9 cellular contexts compared by ENCODE assay signal in genomic region chr6:1313755-1314503, GRCh38. TPM values are rescaled to one million over a fixed set of nuclear protein-coding genes. Genes with fewer than 3 reads are reported as not detected.
A peak's percentile ranks its signal among the peaks of the same experiment; 100 is the strongest.
DNase-seq lines count a peak whose midpoint lies in the region; ATAC-seq, FAIRE-seq and TF ChIP-seq lines count a peak whose summit lies in the region.
"Had no signal": no experiment of that assay in that cellular context is flagged by ENCODE, and none has a peak within 500 bp of the region (broad histone marks: within the 10 kb centered on the region; RNA-seq: fewer than 3 reads in every experiment).

No MANE protein-coding gene starts in this region.

- TF ChIP-seq RAD21 in H1 (IDR thresholded peaks at IDR 0.05 in 1 of 2, conservative IDR thresholded peaks at IDR 0.05 in 1 of 2; ENCODE audit: low read depth in 2 of 2, low read length in 2 of 2), result peak; percentile 26 to 62; a peak in 3 of 4 replicates

- H3K27ac ChIP-seq in H1 (ENCODE audit: low read depth, low read length) (no peak overlapping the region), neuronal stem cell (replicated peaks; ENCODE audit: low read length) (no peak overlapping the region)

- H3K56ac ChIP-seq in H1 (replicated peaks; ENCODE audit: insufficient read length, low read depth, low read length), result no peak overlapping the region

- H2BK20ac ChIP-seq in H1 (ENCODE audit: low read length), result no peak overlapping the region

- WGBS in H1 (ENCODE audit: extremely low coverage in 1 of 2, insufficient coverage in 1 of 2, insufficient read length in 1 of 2, insufficient replicate concordance in 2 of 2, low coverage in 1 of 2, low lambda C conversion rate in 2 of 2, missing lambda C conversion rate in 1 of 2), 2 experiments, result 8% methylated on average over 42 of the region's 46 CpGs; no CpG with 5 or more reads in 1 of the 2 experiments
- no CpG with 5 or more reads among the region's 46 CpGs for WGBS in neuronal stem cell (ENCODE audit: extremely low coverage in 2 of 2, insufficient read length in 2 of 2, insufficient replicate concordance in 1 of 2), 2 donors

- H3K27me3 ChIP-seq in H1 (replicated peaks in 1 of 4; ENCODE audit: control insufficient read depth in 3 of 4, extremely low read depth in 1 of 4, insufficient read depth in 3 of 4, low read length in 3 of 4) (peaks cover 74 to 77% (median 76%) of the 10 kb centered on the region in 4 experiments), neuronal stem cell (ENCODE audit: control insufficient read depth in 3 of 3, insufficient read depth in 3 of 3, low read depth in 1 of 3, low read length in 3 of 3) (peaks cover 34 to 75% (median 73%) of the 10 kb centered on the region in 3 experiments)

- H3K18ac ChIP-seq in H1 (ENCODE audit: extremely low read depth, low read length) (no peak overlapping the region), neuronal stem cell (ENCODE audit: low read length) (no peak overlapping the region)

- no peaks in the 10 kb centered on the region for H3K79me2 ChIP-seq in H1 (ENCODE audit: control insufficient read depth in 1 of 2, insufficient read depth in 2 of 2, low read length in 2 of 2)

- CTCF ChIA-PET in H1 (lab: Charles Lee; ENCODE audit: partially characterized antibody), result interaction anchor here (0.6 to 1.1 kb wide), 3 partner anchors 58 to 760 kb away, joined by 3 to 4 read pairs (median 3); no protein-coding TSS in a partner anchor

- DNase-seq in GM10266 (ENCODE audit: extremely low spot score) (peak; percentile 46), NCI-H2029 treated with DMSO at 0.1 percent for 48 hours (lab: John Stamatoyannopoulos, UW) (peak; percentile 49), H1 (ENCODE audit: low read depth in 1 of 2, low spot score in 2 of 2) (peak in 1 of 2 experiments; percentile 80), neuronal stem cell (ENCODE audit: low spot score) (no peak), T1000 (lab: John Stamatoyannopoulos, UW) (no peak), NCI-H1436 treated with DMSO at 0.1 percent for 48 hours (lab: John Stamatoyannopoulos, UW) (no peak)
- no peak for DNase-seq in activated effector memory CD4-positive, alpha-beta T cell treated with anti-CD3 and anti-CD28 coated beads, Interleukin-2, amount 50 U/mL, for 16 hours

- H3K79me1 ChIP-seq in H1 (ENCODE audit: low read depth, low read length) (no peaks in the 10 kb centered on the region), neuronal stem cell (ENCODE audit: low read depth, low read length) (peaks cover 1% of the 10 kb centered on the region)

- no peak overlapping the region for H4K8ac ChIP-seq in H1 (ENCODE audit: extremely low read depth, insufficient read depth, low read length)
- no peak overlapping the region for H4K8ac ChIP-seq in neuronal stem cell (ENCODE audit: low read depth, low read length)

- H3K9ac ChIP-seq in H1 (replicated peaks in 1 of 4; ENCODE audit: extremely low read depth in 1 of 4, low read depth in 3 of 4, low read length in 3 of 4) (no peak overlapping the region), neuronal stem cell (ENCODE audit: low read depth, low read length, poor library complexity) (no peak overlapping the region)

- H3K4me1 ChIP-seq in H1 (replicated peaks in 1 of 4; ENCODE audit: control insufficient read depth in 3 of 4, insufficient read depth in 4 of 4, low read length in 3 of 4), result peaks cover 0 to 20% (median 5%) of the 10 kb centered on the region in 4 experiments; a peak in 5 of 7 replicates
- H3K4me1 ChIP-seq in neuronal stem cell (ENCODE audit: control insufficient read depth in 2 of 2, insufficient read depth in 1 of 2, low read depth in 1 of 2, low read length in 2 of 2), result peaks cover 0 to 4% of the 10 kb centered on the region in 2 donors

- H2BK12ac ChIP-seq in H1 (ENCODE audit: low read depth, low read length) (no peak overlapping the region), neuronal stem cell (ENCODE audit: low read length) (no peak overlapping the region)

- H3K4me2 ChIP-seq in H1 (ENCODE audit: insufficient read depth in 1 of 2, low read depth in 2 of 2, low read length in 2 of 2), result peak overlapping the region in 1 of 2 experiments; percentile 29; a peak in 2 of 4 replicates
- H3K4me2 ChIP-seq in neuronal stem cell (ENCODE audit: insufficient read depth, low read length, poor library complexity, severe bottlenecking), result peak overlapping the region; percentile 71

- TF ChIP-seq CTCF in GM10266 (IDR thresholded peaks at IDR 0.05; ENCODE audit: control insufficient read depth, insufficient read depth, low read depth, missing control alignments), result peak; percentile 36
- TF ChIP-seq CTCF in H1 (IDR thresholded peaks at IDR 0.05; ENCODE audit: control extremely low read depth in 1 of 3, insufficient read depth in 1 of 3, low read depth in 1 of 3, low read length in 3 of 3), result peak; percentile 60 to 68 (median 68)

- no peak overlapping the region for H3K23ac ChIP-seq in H1 (ENCODE audit: insufficient read length)
- no peak overlapping the region for H3K23ac ChIP-seq in neuronal stem cell (ENCODE audit: low read depth, low read length, poor library complexity)

- POLR2A ChIA-PET in H1 (lab: Charles Lee; ENCODE audit: partially characterized antibody), result no interaction called here

- H2AFZ ChIP-seq in H1 (ENCODE audit: low read length) (no peak overlapping the region), neuronal stem cell (ENCODE audit: low read length) (no peak overlapping the region)

- H3K36me3 ChIP-seq in H1 (ENCODE audit: control insufficient read depth in 2 of 4, insufficient read depth in 4 of 4, low read length in 3 of 4) (no peaks in the 10 kb centered on the region; a peak in 1 of 8 replicates), neuronal stem cell (replicated peaks in 1 of 2; ENCODE audit: control insufficient read depth in 2 of 2, insufficient read depth in 2 of 2, low read length in 2 of 2) (no peaks in the 10 kb centered on the region)

- no peak overlapping the region for H2BK15ac ChIP-seq in H1 (ENCODE audit: low read length)
- H2BK15ac ChIP-seq in neuronal stem cell (ENCODE audit: low read length), result no peak overlapping the region

- H4K5ac ChIP-seq in H1 (ENCODE audit: insufficient read length, low read depth, low read length), result no peak overlapping the region

- H2BK120ac ChIP-seq in H1 (replicated peaks; ENCODE audit: low read depth, low read length) (no peak overlapping the region), neuronal stem cell (ENCODE audit: low read depth, low read length) (no peak overlapping the region)

- H3K14ac ChIP-seq in H1 (ENCODE audit: insufficient read length) (no peak overlapping the region), neuronal stem cell (ENCODE audit: low read length) (no peak overlapping the region)

- no peak for TF ChIP-seq POLR2A in H1 (IDR thresholded peaks at IDR 0.05; ENCODE audit: control extremely low read depth in 1 of 2, low read depth in 2 of 2, low read length in 2 of 2)

- ATAC-seq in HG03280 (IDR thresholded peaks at IDR 0.05; ENCODE audit: unreplicated experiment), result no peak

- peaks cover 0 to 3% of the 10 kb centered on the region in 2 experiments; a peak in 1 of 4 replicates for H3K9me3 ChIP-seq in H1 (ENCODE audit: insufficient read depth in 2 of 2, low read depth in 1 of 2, low read length in 1 of 2)
- H3K9me3 ChIP-seq in neuronal stem cell (replicated peaks in 1 of 2; ENCODE audit: control insufficient read depth in 2 of 2, insufficient read depth in 1 of 2, low read depth in 1 of 2, low read length in 2 of 2), result no peaks in the 10 kb centered on the region

- no peak overlapping the region for H3K4ac ChIP-seq in H1 (replicated peaks; ENCODE audit: insufficient read length, low read depth, low read length)
- H3K4ac ChIP-seq in neuronal stem cell (ENCODE audit: low read length), result no peak overlapping the region

- peak overlapping the region in 2 of 4 experiments; percentile 6 to 41; a peak in 1 of 8 replicates for H3K4me3 ChIP-seq in H1 (ENCODE audit: extremely low read depth in 1 of 4, insufficient read depth in 2 of 4, low read depth in 3 of 4, low read length in 4 of 4)
- H3K4me3 ChIP-seq in neuronal stem cell (ENCODE audit: low read length in 2 of 2), result peak overlapping the region in 1 of 2 donors; percentile 51

- no peak for TF ChIP-seq EP300 in H1 (IDR thresholded peaks at IDR 0.05; ENCODE audit: borderline replicate concordance in 1 of 2, low read depth in 2 of 2, low read length in 2 of 2)

- peaks cover 19% of the 10 kb centered on the region; the same call in 1 of the 2 replicates for H3K23me2 ChIP-seq in H1 (ENCODE audit: low read depth, low read length)

- FAIRE-seq in H1 (lab: Jason Lieb, UNC), result no peak
- FAIRE-seq: colon had no signal

- H4K91ac ChIP-seq in H1 (replicated peaks; ENCODE audit: insufficient read length, low read length) (no peak overlapping the region), neuronal stem cell (ENCODE audit: low read depth, low read length, poor library complexity) (no peak overlapping the region)

- H2AK5ac ChIP-seq in H1 (ENCODE audit: low read depth, low read length), result no peak overlapping the region
- no peak overlapping the region for H2AK5ac ChIP-seq in neuronal stem cell (ENCODE audit: low read depth, low read length)

- no peak overlapping the region for H2BK5ac ChIP-seq in H1 (ENCODE audit: low read depth, low read length)
- H2BK5ac ChIP-seq in neuronal stem cell (ENCODE audit: low read length), result no peak overlapping the region

- H4K20me1 ChIP-seq in H1 (replicated peaks in 1 of 2; ENCODE audit: control insufficient read depth in 1 of 2, insufficient read depth in 2 of 2, low read length in 2 of 2), result peaks cover 11 to 13% of the 10 kb centered on the region in 2 experiments

TF ChIP-seq in H1, 55 proteins besides CTCF, POLR2A, EP300 and RAD21 (continues in another document):
- TF ChIP-seq TCF12 (IDR thresholded peaks at IDR 0.05; ENCODE audit: low read depth, low read length) (0 out of 2 replicates have a peak, but pooled peaks have one; percentile 25), EZH2 (IDR thresholded peaks at IDR 0.05; ENCODE audit: low read depth, low read length, severe bottlenecking) (peak; percentile 53), GABPA (IDR thresholded peaks at IDR 0.05; ENCODE audit: borderline replicate concordance, insufficient read depth, low read length) (no peak)

RNA-seq across cellular contexts. Expression of gene FOXQ1, which starts 2.0 kb away (rescaled TPM):
- not detected in 2 replicates for total RNA-seq in H1 (2021; fragmentation: NEBNext Ultra II Directional; extraction: Animal tissue kit (Norgen Biotek cat#: 25700))
- 0.03 TPM in 2 replicates for polyA plus RNA-seq in H1 (2011; rRNA removed)
- polyA plus RNA-seq in H1 (2011; cell fraction: cytosol; rRNA removed), result 0.05 TPM
- polyA plus RNA-seq in H1 (2011; cell fraction: nucleus; rRNA removed), result not detected
- 0.14 TPM in 1 of 4 replicates, not detected in the others for polyA plus RNA-seq in H1 (2012, experiment 1 of 2)
- polyA plus RNA-seq in H1 (2012, experiment 2 of 2), result 0.17 TPM
- 0.06 TPM for polyA plus RNA-seq in H1 (2013, experiment 1 of 2)
- polyA plus RNA-seq in H1 (2013, experiment 2 of 2), result 0.06 TPM
- not detected in 2 replicates for polyA minus RNA-seq in H1 (2011; rRNA and poly(A)+ RNA removed)
- polyA minus RNA-seq in H1 (2011; cell fraction: cytosol; rRNA and poly(A)+ RNA removed), result not detected
- 0.30 TPM for polyA minus RNA-seq in H1 (2011; cell fraction: nucleus; rRNA and poly(A)+ RNA removed)
- not detected for polyA plus RNA-seq in neuronal stem cell (2013, experiment 1 of 2)
- 0.01 TPM for polyA plus RNA-seq in neuronal stem cell (2013, experiment 2 of 2)

Comparison
In these comparisons a context has a peak if more than half of its experiments do, and no peak if none do; other contexts are left out.
1. DNase-seq: peak in GM10266 (single experiment) and NCI-H2029 treated with DMSO at 0.1 percent for 48 hours (single experiment); none in neuronal stem cell (single experiment), T1000 (single experiment), activated effector memory CD4-positive, alpha-beta T cell treated with anti-CD3 and anti-CD28 coated beads, Interleukin-2, amount 50 U/mL, for 16 hours (single experiment) and NCI-H1436 treated with DMSO at 0.1 percent for 48 hours (single experiment).